26 cellular contexts compared by ENCODE assay signal in genomic region chr9:123647145-123647544, GRCh38.
DNase-seq lines count a peak whose midpoint lies in the region; ATAC-seq, FAIRE-seq and TF ChIP-seq lines count a peak whose summit lies in the region.
"Had no signal": no experiment of that assay in that cellular context is flagged by ENCODE, and none has a peak within 500 bp of the region (broad histone marks: within the 10 kb centered on the region; RNA-seq: fewer than 3 reads in every experiment).

No MANE protein-coding gene starts in this region.

- H3K27ac ChIP-seq in liver (ENCODE audit: low read depth in 1 of 2, low read length in 2 of 2) (no peak overlapping the region), HepG2 (ENCODE audit: extremely low read length, insufficient read depth, low read length) (no peak overlapping the region), right lobe of liver (no peak overlapping the region)
- H3K27ac ChIP-seq: BLaER1 had no signal

- H3K27me3 ChIP-seq in liver (ENCODE audit: control insufficient read depth in 4 of 4, insufficient read depth in 4 of 4, low read length in 3 of 4): no peaks in the 10 kb centered on the region
- H3K27me3 ChIP-seq in HepG2 (ENCODE audit: control insufficient read depth in 1 of 2, insufficient read depth in 2 of 2, low read length in 2 of 2): no peaks in the 10 kb centered on the region
- H3K27me3 ChIP-seq in right lobe of liver: no peaks in the 10 kb centered on the region
- H3K27me3 ChIP-seq: BE2C, BLaER1 had no signal

- ATAC-seq in HepG2 (no peak), right lobe of liver (peak; percentile 83 to 91 (median 85)), GM19328 (IDR thresholded peaks at IDR 0.05; ENCODE audit: unreplicated experiment) (no peak)

- H3K4me1 ChIP-seq in liver (ENCODE audit: control insufficient read depth in 4 of 4, insufficient read depth in 4 of 4, low read length in 3 of 4): peaks cover 0 to 4% (median 0%) of the 10 kb centered on the region in 4 donors
- peaks cover 17% of the 10 kb centered on the region for H3K4me1 ChIP-seq in HepG2 (ENCODE audit: insufficient read depth, low read length)
- peaks cover 0 to 10% (median 0%) of the 10 kb centered on the region in 4 donors for H3K4me1 ChIP-seq in right lobe of liver

- H3K79me2 ChIP-seq in HepG2 (ENCODE audit: insufficient read depth, low read length): no peaks in the 10 kb centered on the region

- H3K4me2 ChIP-seq in HepG2 (ENCODE audit: low read depth, low read length): no peak overlapping the region
- H3K4me2 ChIP-seq: BLaER1 had no signal

- H3K9me3 ChIP-seq in liver (ENCODE audit: control insufficient read depth in 4 of 4, low read length in 3 of 4) (no peaks in the 10 kb centered on the region), HepG2 (ENCODE audit: low read length) (no peaks in the 10 kb centered on the region), right lobe of liver (no peaks in the 10 kb centered on the region)
- H3K9me3 ChIP-seq: BE2C had no signal

- TF ChIP-seq CTCF in liver (IDR thresholded peaks at IDR 0.05; ENCODE audit: low read depth, low read length, missing input control) (no peak), HepG2 (CRISPR knock-in tag; IDR thresholded peaks at IDR 0.05) (no peak), right lobe of liver (IDR thresholded peaks at IDR 0.05) (no peak)

- H3K4me3 ChIP-seq in liver (ENCODE audit: low read depth in 1 of 3, low read length in 3 of 3) (no peak overlapping the region), HepG2 (replicated peaks in 1 of 3; ENCODE audit: insufficient read depth in 1 of 3, low read depth in 2 of 3, low read length in 3 of 3) (no peak overlapping the region), right lobe of liver (no peak overlapping the region)
- H3K4me3 ChIP-seq: BLaER1 had no signal

- intact Hi-C loops in HepG2 (cut with micrococcal nuclease; ENCODE audit: unreplicated experiment): no loop called here
- intact Hi-C loops in right lobe of liver (cut with DNase I): no loop called here

- peak; percentile 22 to 26 for TF ChIP-seq RAD21 in liver (IDR thresholded peaks at IDR 0.05)
- no peak for TF ChIP-seq RAD21 in HepG2 (CRISPR knock-in tag; IDR thresholded peaks at IDR 0.05)

- H4K20me1 ChIP-seq in HepG2 (ENCODE audit: insufficient read depth, low read length): peaks cover 5% of the 10 kb centered on the region; the same call in 1 of the 2 replicates
- H4K20me1 ChIP-seq: BLaER1 had no signal

- TF ChIP-seq EP300 in HepG2 (IDR thresholded peaks at IDR 0.05; ENCODE audit: low read depth in 2 of 2, low read length in 2 of 2) (no peak), HepG2 (CRISPR knock-in tag; IDR thresholded peaks at IDR 0.05; ENCODE audit: borderline replicate concordance) (no peak)

- H3K9ac ChIP-seq in liver (ENCODE audit: low read depth in 1 of 2, low read length in 2 of 2) (no peak overlapping the region), HepG2 (ENCODE audit: insufficient read depth, low read depth, low read length) (no peak overlapping the region)
- H3K9ac ChIP-seq: BLaER1 had no signal

- no peak for TF ChIP-seq POLR2A in HepG2 (IDR thresholded peaks at IDR 0.05; ENCODE audit: insufficient read depth in 1 of 2, low read depth in 2 of 2, low read length in 2 of 2)
- TF ChIP-seq POLR2A in right lobe of liver (IDR thresholded peaks at IDR 0.05): no peak

- no peak for FAIRE-seq in HepG2 (lab: Jason Lieb, UNC)
- FAIRE-seq: A204.1, G401.6, GM19239 had no signal

- in situ Hi-C loops in HepG2 (cut with HindIII; ENCODE audit: extremely low pct_ligation_motif_present, low pct_unique_long_range_greater_than_20kb) (no loop called here), G401 (cut with HindIII; ENCODE audit: low sequenced_read_pairs) (no loop called here)

- H2AFZ ChIP-seq in HepG2 (ENCODE audit: low read length): no peak overlapping the region

- BruUV-seq in HepG2 (replicated peaks; lab: Mats Ljungman, UMichigan): no TSS peak

- WGBS in liver: 38% methylated on average over 2 of the region's 2 CpGs
- 92% methylated on average over 2 of the region's 2 CpGs for WGBS in HepG2 (ENCODE audit: low lambda C conversion rate)
- whole genome bisulfite sequencing in right lobe of liver (ENCODE audit: insufficient coverage, low coverage, low lambda C conversion rate, missing lambda C conversion rate): 5% methylated on average over 2 of the region's 2 CpGs

- DNase-seq in NCI-H2029 treated with DMSO at 0.1 percent for 48 hours (lab: John Stamatoyannopoulos, UW): peak; percentile 56
- DNase-seq in NCI-H2029 (lab: John Stamatoyannopoulos, UW): no peak
- DNase-seq in HepG2 (ENCODE audit: low spot score): no peak
- peak in 1 of 3 donors; percentile 69 for DNase-seq in right lobe of liver
- DNase-seq in G401 (ENCODE audit: low spot score): no peak
- DNase-seq: 8988T; ACHN; BE2C; C1 segment of cervical spinal cord; CD4-positive, alpha-beta memory T cell; CD4-positive, CD25-positive, alpha-beta regulatory T cell; CD8-positive, alpha-beta memory T cell; COR-L47; DMS 273 treated with DMSO at 0.1 percent for 48 hours; DMS153; DMS53; DMS79; DND-41; EL; GF-D8 had no signal

- POLR2A ChIA-PET in HepG2 (lab: Yijun Ruan, JAX): no interaction called here

- CTCF ChIA-PET in HepG2 (lab: Yijun Ruan, JAX; ENCODE audit: low intra/inter-chr PET ratio, low total read pairs): no interaction called here

- H3K36me3 ChIP-seq in liver (ENCODE audit: control insufficient read depth in 4 of 4, insufficient read depth in 3 of 4, low read depth in 1 of 4, low read length in 3 of 4): peaks cover 0 to 6% (median 0%) of the 10 kb centered on the region in 4 donors
- H3K36me3 ChIP-seq in HepG2 (replicated peaks in 1 of 2; ENCODE audit: control insufficient read depth in 1 of 2, insufficient read depth in 2 of 2, low read length in 2 of 2): peaks cover 5 to 42% of the 10 kb centered on the region in 2 experiments; a peak in 4 of 5 replicates
- no peaks in the 10 kb centered on the region for H3K36me3 ChIP-seq in right lobe of liver
- H3K36me3 ChIP-seq: BE2C had no signal

TF ChIP-seq in liver, 16 proteins besides CTCF, POLR2A, EP300 and RAD21 (continues in another document):
- TF ChIP-seq REST (IDR thresholded peaks at IDR 0.05): peak; percentile 33
- peak; percentile 14 to 38 for TF ChIP-seq HNF4A (conservative IDR thresholded peaks at IDR 0.05)
- peak; percentile 46 for TF ChIP-seq FOXA2 (IDR thresholded peaks at IDR 0.05)
- peak in 1 of 2 donors; percentile 22 for TF ChIP-seq JUND (IDR thresholded peaks at IDR 0.05)

TF ChIP-seq in HepG2, 621 proteins besides CTCF, POLR2A, EP300 and RAD21 (continues in another document):
- TF ChIP-seq, protein P1, sequence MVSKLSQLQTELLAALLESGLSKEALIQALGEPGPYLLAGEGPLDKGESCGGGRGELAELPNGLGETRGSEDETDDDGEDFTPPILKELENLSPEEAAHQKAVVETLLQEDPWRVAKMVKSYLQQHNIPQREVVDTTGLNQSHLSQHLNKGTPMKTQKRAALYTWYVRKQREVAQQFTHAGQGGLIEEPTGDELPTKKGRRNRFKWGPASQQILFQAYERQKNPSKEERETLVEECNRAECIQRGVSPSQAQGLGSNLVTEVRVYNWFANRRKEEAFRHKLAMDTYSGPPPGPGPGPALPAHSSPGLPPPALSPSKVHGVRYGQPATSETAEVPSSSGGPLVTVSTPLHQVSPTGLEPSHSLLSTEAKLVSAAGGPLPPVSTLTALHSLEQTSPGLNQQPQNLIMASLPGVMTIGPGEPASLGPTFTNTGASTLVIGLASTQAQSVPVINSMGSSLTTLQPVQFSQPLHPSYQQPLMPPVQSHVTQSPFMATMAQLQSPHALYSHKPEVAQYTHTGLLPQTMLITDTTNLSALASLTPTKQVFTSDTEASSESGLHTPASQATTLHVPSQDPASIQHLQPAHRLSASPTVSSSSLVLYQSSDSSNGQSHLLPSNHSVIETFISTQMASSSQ (IDR thresholded peaks at IDR 0.05; ENCODE audit: low read depth): no peak
- TF ChIP-seq, protein P1 (CRISPR knock-in tag; IDR thresholded peaks at IDR 0.05; ENCODE audit: borderline replicate concordance): no peak
- TF ChIP-seq ZNF569 (CRISPR knock-in tag; IDR thresholded peaks at IDR 0.05; ENCODE audit: borderline replicate concordance) (no peak), SOX6 (IDR thresholded peaks at IDR 0.05) (no peak), SOX6 (CRISPR knock-in tag; IDR thresholded peaks at IDR 0.05) (no peak), BORCS8-MEF2B (CRISPR knock-in tag; IDR thresholded peaks at IDR 0.05) (no peak), ZNF44 (CRISPR knock-in tag; IDR thresholded peaks at IDR 0.05) (no peak)

Comparison
In these comparisons a context has a peak if more than half of its experiments do, and no peak if none do; other contexts are left out.
1. ATAC-seq: peak in right lobe of liver (4 of 4); none in HepG2 (single experiment) and GM19328 (single experiment).